ENCODE assay signal across 8 cellular contexts in the genomic region with DNA sequence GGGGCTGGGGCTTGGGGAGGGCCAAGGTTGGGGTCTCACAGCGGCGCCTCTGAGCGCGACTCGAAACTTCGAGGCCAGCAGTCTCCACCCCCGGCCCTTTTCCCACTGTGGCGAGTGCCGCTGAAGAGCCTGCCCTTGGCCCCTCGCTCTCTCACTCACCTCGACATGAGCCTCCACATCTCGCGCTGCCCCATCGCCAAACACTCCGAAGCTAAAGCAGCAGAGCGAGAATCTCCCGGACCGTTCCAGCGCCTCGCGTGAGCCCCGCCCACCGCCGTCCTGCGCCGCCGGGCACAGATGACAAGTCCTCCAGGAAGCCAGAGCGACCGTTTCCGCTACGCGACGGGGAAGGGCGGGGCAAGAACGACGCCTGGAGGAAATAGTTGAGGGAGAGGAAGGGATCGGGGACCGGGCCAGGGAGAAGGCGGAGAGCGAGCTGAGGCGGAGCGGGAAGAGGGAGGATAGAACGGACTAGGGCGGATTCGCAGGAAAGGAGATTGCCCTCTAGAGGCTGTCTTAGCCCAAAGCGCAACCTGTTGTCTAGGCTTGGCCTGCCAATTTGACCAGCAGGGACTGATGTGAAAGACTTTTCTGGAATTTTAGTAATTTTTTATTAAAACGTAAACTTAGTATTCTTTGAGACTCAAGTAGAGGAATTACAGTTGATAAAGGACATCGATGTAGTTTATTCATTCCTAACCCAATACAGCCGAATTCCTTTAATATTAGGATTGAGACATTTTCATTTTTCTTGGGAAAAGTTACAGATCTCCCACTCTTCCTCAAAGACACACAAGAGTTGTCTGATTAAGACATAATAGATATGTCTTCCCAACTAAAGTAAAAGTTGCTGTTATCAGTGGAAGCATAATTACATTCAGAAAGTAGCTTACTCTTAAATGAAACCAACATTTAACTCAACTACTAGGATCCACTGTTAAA. TPM values are rescaled to one million over a fixed set of nuclear protein-coding genes. Genes with fewer than 3 reads are reported as not detected.
A peak's percentile ranks its signal among the peaks of the same experiment; 100 is the strongest.
DNase-seq lines count a peak whose midpoint lies in the region; ATAC-seq, FAIRE-seq and TF ChIP-seq lines count a peak whose summit lies in the region.

A gene with protein sequence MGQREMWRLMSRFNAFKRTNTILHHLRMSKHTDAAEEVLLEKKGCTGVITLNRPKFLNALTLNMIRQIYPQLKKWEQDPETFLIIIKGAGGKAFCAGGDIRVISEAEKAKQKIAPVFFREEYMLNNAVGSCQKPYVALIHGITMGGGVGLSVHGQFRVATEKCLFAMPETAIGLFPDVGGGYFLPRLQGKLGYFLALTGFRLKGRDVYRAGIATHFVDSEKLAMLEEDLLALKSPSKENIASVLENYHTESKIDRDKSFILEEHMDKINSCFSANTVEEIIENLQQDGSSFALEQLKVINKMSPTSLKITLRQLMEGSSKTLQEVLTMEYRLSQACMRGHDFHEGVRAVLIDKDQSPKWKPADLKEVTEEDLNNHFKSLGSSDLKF (minus strand): TSS at position 270 of the 942 bp plus-strand sequence. CDS start 76 bp downstream, at position 194.

- no peaks in the 10 kb centered on the region for H3K36me3 ChIP-seq in gastrocnemius medialis

- H3K9me3 Mint-ChIP-seq in brain = peaks cover 0 to 4% (median 0%) of the 10 kb centered on the region in 5 experiments

- TF ChIP-seq CTCF in brain (conservative IDR thresholded peaks at IDR 0.05) (peak; percentile 73 to 80), gastrocnemius medialis (IDR thresholded peaks at IDR 0.05 in 4 of 5, conservative IDR thresholded peaks at IDR 0.05 in 1 of 5) (peak; percentile 40 to 78 (median 49))

- H3K4me3 ChIP-seq in gastrocnemius medialis = peak within 1 kb of the TSS; percentile 62 to 81 (median 70)

- H3K9me3 ChIP-seq in gastrocnemius medialis = no peaks in the 10 kb centered on the region

- H3K4me1 Mint-ChIP-seq in brain = peaks cover 53% of the 10 kb centered on the region

- H3K36me3 Mint-ChIP-seq in brain = no peaks in the 10 kb centered on the region

- H3K27me3 ChIP-seq in gastrocnemius medialis = no peaks in the 10 kb centered on the region

- H3K4me3 Mint-ChIP-seq in brain = peak within 1 kb of the TSS; percentile 94 to 99 (median 98)

- peaks cover 14 to 19% of the 10 kb centered on the region in 2 donors for H3K4me1 ChIP-seq in gastrocnemius medialis

- peak; percentile 99 for FAIRE-seq in TTC549 (lab: Jason Lieb, UNC)

- in situ Hi-C loops in gastrocnemius medialis (cut with MboI; ENCODE audit: low sequenced_read_pairs in 4 of 4) = loop anchor here in 2 of 4 donors (10.0 kb wide), 2 partner anchors 55 to 215 kb away; a partner anchor contains a TSS

- ATAC-seq in HG03039 (IDR thresholded peaks at IDR 0.05; ENCODE audit: unreplicated experiment) = peak; percentile 94
- peak; percentile 98 for ATAC-seq in gastrocnemius medialis

- peak within 1 kb of the TSS; percentile 83 to 91 (median 89) for H3K27ac ChIP-seq in gastrocnemius medialis

- TF ChIP-seq POLR2A in gastrocnemius medialis (IDR thresholded peaks at IDR 0.05) = peak; percentile 59 to 76

- intact Hi-C loops in gastrocnemius medialis (cut with DNase I; ENCODE audit: low total_unique reads) = loop anchor here (2.0 to 10.0 kb wide), 5 partner anchors 23 to 535 kb away; a partner anchor contains a TSS

- peak; percentile 90 for DNase-seq in NK-92 treated with Interleukin-12 subunit alpha and Interleukin-12 subunit beta, amount 100 ng/mL, for 24 hours (lab: John Stamatoyannopoulos, UW)
- DNase-seq in NK-92 (lab: John Stamatoyannopoulos, UW; ENCODE audit: unreplicated experiment) = no peak
- peak; percentile 87 for DNase-seq in NCI-H2081 treated with DMSO at 0.1 percent for 48 hours (lab: John Stamatoyannopoulos, UW)
- peak; percentile 86 for DNase-seq in iPS DF 4.7 (ENCODE audit: extremely low read depth, low spot score)
- DNase-seq in gastrocnemius medialis = peak; percentile 95 to 98

- peak within 1 kb of the TSS; percentile 89 to 97 (median 96) for H3K27ac Mint-ChIP-seq in brain

- peaks cover 10% of the 10 kb centered on the region for H3K27me3 Mint-ChIP-seq in brain

RNA-seq across cellular contexts. Expression of the gene that starts here (rescaled TPM):
- 12.4 TPM for polyA plus RNA-seq in brain (ENCODE audit: insufficient read depth, low read depth, low replicate concordance)
- total RNA-seq in gastrocnemius medialis = 10 to 100 TPM in 2 of 4 donors, 1 to 10 TPM in 2; 3.7 to 20.1 (median 10.6) TPM
